Comparison of ENCODE assay signal across 20 cellular contexts in genomic region chr16:75202069-75202590, GRCh38. TPM values are rescaled to one million over a fixed set of nuclear protein-coding genes. Genes with fewer than 3 reads are reported as not detected.
"Had no signal": no experiment of that assay in that cellular context is flagged by ENCODE, and none has a peak within 500 bp of the region (broad histone marks: within the 10 kb centered on the region; RNA-seq: fewer than 3 reads in every experiment).

No MANE protein-coding gene starts in this region.

- ATAC-seq: activated CD4-positive, CD25-positive, alpha-beta regulatory T cell treated with anti-CD3 and anti-CD28 coated beads, Interleukin-2, amount 50 U/mL, for 24 hours; activated CD8-positive, alpha-beta T cell treated with anti-CD3 and anti-CD28 coated beads, Interleukin-2, amount 10 ng/mL, durations not matched to agents 7 days and 5 days; activated naive CD4-positive, alpha-beta T cell treated with anti-CD3 and anti-CD28 coated beads, Interleukin-2, amount 50 U/mL, for 72 hours; left lobe of liver; stimulated activated naive CD8-positive, alpha-beta T cell treated with anti-CD3 and anti-CD28 coated beads, Interleukin-15, Interleukin-2, amounts not matched to agents 100 U/mL and 50 U/mL, for 24 hours had no signal

- H3K27ac Mint-ChIP-seq: activated CD4-positive, alpha-beta T cell treated with anti-CD3 and anti-CD28 coated beads, Interleukin-2, amount 10 ng/mL, durations not matched to agents 7 days and 5 days; activated CD8-positive, alpha-beta T cell treated with anti-CD3 and anti-CD28 coated beads, Interleukin-2, amount 10 ng/mL, durations not matched to agents 7 days and 5 days had no signal

- H3K9me3 ChIP-seq: adrenal gland, transverse colon had no signal

- DNase-seq: activated CD4-positive, alpha-beta T cell treated with anti-CD3 and anti-CD28 coated beads, Interleukin-2, amount 10 ng/mL, durations not matched to agents 7 days and 5 days; activated CD8-positive, alpha-beta T cell treated with anti-CD3 and anti-CD28 coated beads, Interleukin-2, amount 10 ng/mL, durations not matched to agents 7 days and 5 days; activated gamma-delta T cell; activated T-cell treated with anti-CD3 and anti-CD28 coated beads, Interleukin-2, amount 50 U/mL, for 48 hours; mammary epithelial cell; occipital lobe; stimulated activated naive CD8-positive, alpha-beta T cell treated with anti-CD3 and anti-CD28 coated beads, Interleukin-15, Interleukin-2, amounts not matched to agents 100 U/mL and 50 U/mL, for 24 hours; substantia nigra; transverse colon had no signal

- H3K27ac ChIP-seq: adrenal gland, dorsolateral prefrontal cortex, transverse colon had no signal

- H3K36me3 Mint-ChIP-seq: activated naive CD4-positive, alpha-beta T cell treated with anti-CD3 and anti-CD28 coated beads, Interleukin-2, amount 50 U/mL, for 72 hours had no signal

- H3K4me3 ChIP-seq: adrenal gland, dorsolateral prefrontal cortex, transverse colon had no signal

- H3K4me3 Mint-ChIP-seq: activated CD4-positive, alpha-beta T cell treated with anti-CD3 and anti-CD28 coated beads, Interleukin-2, amount 10 ng/mL, durations not matched to agents 7 days and 5 days; activated CD8-positive, alpha-beta T cell treated with anti-CD3 and anti-CD28 coated beads, Interleukin-2, amount 10 ng/mL, durations not matched to agents 7 days and 5 days had no signal

- H3K4me1 ChIP-seq: adrenal gland had no signal

- H3K36me3 ChIP-seq: adrenal gland, transverse colon had no signal

- FAIRE-seq: frontal cortex, keratinocyte had no signal

RNA-seq across cellular contexts. Expression of gene CTRB2, which starts 4.8 kb away (rescaled TPM):
- total RNA-seq: activated CD4-positive, alpha-beta T cell treated with anti-CD3 and anti-CD28 coated beads, Interleukin-2, amount 10 ng/mL, durations not matched to agents 7 days and 5 days; activated CD8-positive, alpha-beta T cell treated with anti-CD3 and anti-CD28 coated beads, Interleukin-2, amount 10 ng/mL, durations not matched to agents 7 days and 5 days; activated naive CD4-positive, alpha-beta T cell treated with anti-CD3 and anti-CD28 coated beads, Interleukin-2, amount 50 U/mL, for 72 hours; epithelial cell of proximal tubule; frontal cortex; mammary epithelial cell; occipital lobe; skeletal muscle tissue; T-helper 1 cell treated with Interleukin-12 subunit alpha and Interleukin-12 subunit beta and Interleukin-4 antibody, amounts not matched to agents 30 ng/mL and 1 ng/mL, for 36 hours; transverse colon had no signal
- polyA plus RNA-seq: keratinocyte, mammary epithelial cell, neural cell had no signal

RNA-seq across cellular contexts. Expression of gene CTRB1, which starts 16.7 kb away (rescaled TPM):
- total RNA-seq: activated CD4-positive, alpha-beta T cell treated with anti-CD3 and anti-CD28 coated beads, Interleukin-2, amount 10 ng/mL, durations not matched to agents 7 days and 5 days; activated CD8-positive, alpha-beta T cell treated with anti-CD3 and anti-CD28 coated beads, Interleukin-2, amount 10 ng/mL, durations not matched to agents 7 days and 5 days; activated naive CD4-positive, alpha-beta T cell treated with anti-CD3 and anti-CD28 coated beads, Interleukin-2, amount 50 U/mL, for 72 hours; epithelial cell of proximal tubule; frontal cortex; mammary epithelial cell; occipital lobe; skeletal muscle tissue; T-helper 1 cell treated with Interleukin-12 subunit alpha and Interleukin-12 subunit beta and Interleukin-4 antibody, amounts not matched to agents 30 ng/mL and 1 ng/mL, for 36 hours; transverse colon had no signal
- polyA plus RNA-seq: keratinocyte, mammary epithelial cell, neural cell had no signal

RNA-seq across cellular contexts. Expression of gene BCAR1, which starts 49.3 kb away (rescaled TPM):
- total RNA-seq: T-helper 1 cell treated with Interleukin-12 subunit alpha and Interleukin-12 subunit beta and Interleukin-4 antibody, amounts not matched to agents 30 ng/mL and 1 ng/mL, for 36 hours had no signal
